In the genomic region with DNA sequence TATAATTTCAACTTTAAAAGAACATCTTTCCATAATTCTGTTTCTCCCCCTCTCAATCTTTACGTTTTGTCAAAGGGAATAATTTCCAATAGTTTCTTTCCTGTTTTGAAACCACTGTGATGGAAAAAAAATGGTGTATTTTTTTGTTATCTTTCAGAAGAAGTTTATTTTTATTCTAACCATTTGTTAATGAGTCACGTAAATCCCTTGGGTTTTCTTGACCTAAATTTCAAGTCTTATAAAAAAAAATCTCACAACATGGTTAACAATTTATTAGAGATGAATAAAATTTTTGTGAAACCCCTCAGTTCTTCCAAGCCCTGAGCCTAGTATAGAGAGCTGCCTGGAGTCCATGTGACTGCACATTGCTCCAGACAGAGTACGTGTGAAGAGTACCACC, we compare ENCODE assay signal across 19 cellular contexts.
DNase-seq lines count a peak whose midpoint lies in the region; ATAC-seq and TF ChIP-seq lines count a peak whose summit lies in the region.
"Had no signal": no experiment of that assay in that cellular context is flagged by ENCODE, and none has a peak within 500 bp of the region (broad histone marks: within the 10 kb centered on the region; RNA-seq: fewer than 3 reads in every experiment).

No MANE protein-coding gene starts in this region.

- no peaks in the 10 kb centered on the region for H4K20me1 ChIP-seq in BLaER1 treated with 17β-estradiol and CSF1 and Interleukin-3, amounts not matched to agents 10 nM and 100 nM

- no peaks in the 10 kb centered on the region for H3K27me3 ChIP-seq in BLaER1 treated with 17β-estradiol and CSF1 and Interleukin-3, amounts not matched to agents 10 nM and 100 nM
- H3K27me3 ChIP-seq in mesenchymal stem cell (ENCODE audit: control insufficient read depth in 1 of 2, insufficient read depth in 1 of 2, low read length in 2 of 2) (no peaks in the 10 kb centered on the region), trophoblast cell (ENCODE audit: insufficient read depth, low read length) (no peaks in the 10 kb centered on the region)

- peak; percentile 10 for DNase-seq in choroid plexus epithelial cell (ENCODE audit: low read depth)
- no peak for DNase-seq in mesenchymal stem cell
- no peak for DNase-seq in trophoblast cell
- DNase-seq in activated CD8-positive, alpha-beta T cell treated with anti-CD3 and anti-CD28 coated beads for 36 hours = no peak
- DNase-seq in activated gamma-delta T cell treated with Interleukin-2 at 50 U/mL for 16 hours = no peak
- DNase-seq: Caco-2; CD4-positive, alpha-beta T cell; GOT3; H7; HFFc6; IMR-90 had no signal

- H2BK12ac ChIP-seq in mesenchymal stem cell (ENCODE audit: low read length in 2 of 2) (no peak overlapping the region), trophoblast cell (ENCODE audit: low read length) (peak overlapping the region; percentile 37)

- H3K14ac ChIP-seq in mesenchymal stem cell (ENCODE audit: low read length in 2 of 2) (no peak overlapping the region), trophoblast cell (ENCODE audit: low read length) (peak overlapping the region; percentile 66)

- no peak overlapping the region for H3K18ac ChIP-seq in mesenchymal stem cell (ENCODE audit: low read depth in 1 of 2, low read length in 2 of 2)
- no peak overlapping the region for H3K18ac ChIP-seq in trophoblast cell (ENCODE audit: low read length)

- TF ChIP-seq CTCF in choroid plexus epithelial cell (conservative IDR thresholded peaks at IDR 0.05; ENCODE audit: low read depth, low read length) = no peak
- TF ChIP-seq CTCF in activated CD8-positive, alpha-beta T cell treated with anti-CD3 and anti-CD28 coated beads for 36 hours (IDR thresholded peaks at IDR 0.05) = no peak

- H4K91ac ChIP-seq in mesenchymal stem cell (ENCODE audit: low read length) (no peak overlapping the region), trophoblast cell (ENCODE audit: low read depth, low read length) (peak overlapping the region; percentile 87)

- no peak overlapping the region for H4K12ac ChIP-seq in trophoblast cell (ENCODE audit: low read depth, low read length)

- H3K4me1 ChIP-seq in BLaER1 treated with 17β-estradiol and CSF1 and Interleukin-3, amounts not matched to agents 10 nM and 100 nM = peaks cover 0 to 24% (median 12%) of the 10 kb centered on the region in 10 experiments; a peak in 13 of 20 replicates
- H3K4me1 ChIP-seq in mesenchymal stem cell (ENCODE audit: control insufficient read depth, insufficient read depth, low read depth, low read length) (no peaks in the 10 kb centered on the region), trophoblast cell (ENCODE audit: control insufficient read depth in 1 of 2, insufficient read depth in 2 of 2, low read length in 2 of 2) (peaks cover 0 to 2% of the 10 kb centered on the region in 2 experiments)
- H3K4me1 ChIP-seq: Caco-2 had no signal

- H3K4ac ChIP-seq in mesenchymal stem cell (ENCODE audit: low read depth in 1 of 2, low read length in 2 of 2) (no peak overlapping the region), trophoblast cell (ENCODE audit: low read depth, low read length) (no peak overlapping the region)

- H3K4me2 ChIP-seq in BLaER1 treated with 17β-estradiol and CSF1 and Interleukin-3, amounts not matched to agents 10 nM and 100 nM = peak overlapping the region in 7 of 11 experiments; percentile 35 to 60 (median 39); a peak in 13 of 22 replicates
- no peak overlapping the region for H3K4me2 ChIP-seq in mesenchymal stem cell (ENCODE audit: low read length, poor library complexity, severe bottlenecking)
- no peak overlapping the region for H3K4me2 ChIP-seq in trophoblast cell (ENCODE audit: low read length)

- H3K27ac Mint-ChIP-seq in activated CD8-positive, alpha-beta T cell treated with anti-CD3 and anti-CD28 coated beads for 36 hours = no peak overlapping the region
- H3K27ac Mint-ChIP-seq: CD4-positive, alpha-beta T cell; HFFc6 had no signal

- POLR2A ChIA-PET in activated CD8-positive, alpha-beta T cell treated with anti-CD3 and anti-CD28 coated beads for 36 hours (lab: Charles Lee) = no interaction called here

- H2BK120ac ChIP-seq in mesenchymal stem cell (ENCODE audit: low read depth, low read length) (no peak overlapping the region), trophoblast cell (ENCODE audit: insufficient read depth, low read length, poor library complexity) (peak overlapping the region; percentile 56)

- H3K23ac ChIP-seq in mesenchymal stem cell (ENCODE audit: low read length in 2 of 2) = no peak overlapping the region
- no peak overlapping the region for H3K23ac ChIP-seq in trophoblast cell (ENCODE audit: low read length)

- H3K79me1 ChIP-seq in mesenchymal stem cell (replicated peaks; ENCODE audit: low read length, poor library complexity, severe bottlenecking) (no peaks in the 10 kb centered on the region), trophoblast cell (ENCODE audit: low read length) (peaks cover 4% of the 10 kb centered on the region)

- H4K8ac ChIP-seq in mesenchymal stem cell (ENCODE audit: low read length) = peak overlapping the region; percentile 23
- no peak overlapping the region for H4K8ac ChIP-seq in trophoblast cell (ENCODE audit: low read depth, low read length)

- ATAC-seq in HG03039 (IDR thresholded peaks at IDR 0.05; ENCODE audit: unreplicated experiment) (no peak), HG03097 (IDR thresholded peaks at IDR 0.05; ENCODE audit: low FRiP score, unreplicated experiment) (no peak)
- ATAC-seq in activated CD8-positive, alpha-beta T cell treated with anti-CD3 and anti-CD28 coated beads for 36 hours = no peak
- ATAC-seq: HCT116, K562 had no signal

- 91% methylated on average over 1 of the region's 3 CpGs for WGBS in mesenchymal stem cell
- no CpG with 5 or more reads among the region's 3 CpGs for WGBS in trophoblast cell (ENCODE audit: extremely low coverage, insufficient coverage, insufficient read length)

- no peak overlapping the region for H3K9ac ChIP-seq in BLaER1 treated with 17β-estradiol and CSF1 and Interleukin-3, amounts not matched to agents 10 nM and 100 nM
- no peak overlapping the region for H3K9ac ChIP-seq in mesenchymal stem cell (ENCODE audit: low read length)
- no peak overlapping the region for H3K9ac ChIP-seq in trophoblast cell (ENCODE audit: low read length)

- H3K4me1 Mint-ChIP-seq in activated CD8-positive, alpha-beta T cell treated with anti-CD3 and anti-CD28 coated beads for 36 hours (ENCODE audit: low read depth) = no peaks in the 10 kb centered on the region
- H3K4me1 Mint-ChIP-seq: B cell had no signal

- H3K27ac ChIP-seq in BLaER1 treated with 17β-estradiol and CSF1 and Interleukin-3, amounts not matched to agents 10 nM and 100 nM = peak overlapping the region in 2 of 11 experiments; percentile 2 to 7; a peak in 2 of 22 replicates
- H3K27ac ChIP-seq in mesenchymal stem cell (ENCODE audit: low read length, poor library complexity, severe bottlenecking) = no peak overlapping the region
- peak overlapping the region; percentile 65 for H3K27ac ChIP-seq in trophoblast cell (ENCODE audit: low read depth, low read length)
- H3K27ac ChIP-seq: C4-2B, HL-60 had no signal

- intact Hi-C loops in activated CD8-positive, alpha-beta T cell treated with anti-CD3 and anti-CD28 coated beads for 36 hours (cut with micrococcal nuclease) = no loop called here

- H3K9me3 ChIP-seq in BLaER1 treated with 17β-estradiol and CSF1 and Interleukin-3, amounts not matched to agents 10 nM and 100 nM (replicated peaks in 1 of 11) = peaks cover 0 to 18% (median 9%) of the 10 kb centered on the region in 11 experiments; a peak in 15 of 22 replicates
- H3K9me3 ChIP-seq in mesenchymal stem cell (ENCODE audit: control insufficient read depth, low read length) = peaks cover 15% of the 10 kb centered on the region
- peaks cover 2% of the 10 kb centered on the region for H3K9me3 ChIP-seq in trophoblast cell (ENCODE audit: insufficient read depth, low read depth, low read length)

- H2BK5ac ChIP-seq in mesenchymal stem cell (ENCODE audit: low read depth, low read length, poor library complexity, severe bottlenecking) (no peak overlapping the region), trophoblast cell (ENCODE audit: low read depth, low read length, poor library complexity) (peak overlapping the region; percentile 46)

- H3K79me2 ChIP-seq in trophoblast cell (ENCODE audit: control insufficient read depth, insufficient read depth, low read length, poor library complexity) = no peaks in the 10 kb centered on the region

- H3K36me3 ChIP-seq in BLaER1 treated with 17β-estradiol and CSF1 and Interleukin-3, amounts not matched to agents 10 nM and 100 nM = no peaks in the 10 kb centered on the region
- H3K36me3 ChIP-seq in mesenchymal stem cell (ENCODE audit: control insufficient read depth in 1 of 2, insufficient read depth in 2 of 2, low read depth in 1 of 2, low read length in 2 of 2) (no peaks in the 10 kb centered on the region), trophoblast cell (ENCODE audit: control insufficient read depth in 1 of 2, insufficient read depth in 2 of 2, low read length in 2 of 2) (no peaks in the 10 kb centered on the region)

- H3K4me3 Mint-ChIP-seq in activated CD8-positive, alpha-beta T cell treated with anti-CD3 and anti-CD28 coated beads for 36 hours = no peak overlapping the region
- H3K4me3 Mint-ChIP-seq: B cell; CD4-positive, alpha-beta T cell; HFFc6 had no signal

- H3K36me3 Mint-ChIP-seq in activated CD8-positive, alpha-beta T cell treated with anti-CD3 and anti-CD28 coated beads for 36 hours (ENCODE audit: low read depth) = no peaks in the 10 kb centered on the region

- H3K4me3 ChIP-seq in BLaER1 treated with 17β-estradiol and CSF1 and Interleukin-3, amounts not matched to agents 10 nM and 100 nM = no peak overlapping the region
- H3K4me3 ChIP-seq in choroid plexus epithelial cell (ENCODE audit: low read depth, low read length) = no peak overlapping the region
- H3K4me3 ChIP-seq in mesenchymal stem cell (ENCODE audit: insufficient read depth in 1 of 2, low read depth in 1 of 2, low read length in 2 of 2) = no peak overlapping the region
- no peak overlapping the region for H3K4me3 ChIP-seq in trophoblast cell (ENCODE audit: low read depth, low read length)
- H3K4me3 ChIP-seq: K562 had no signal

- no peak overlapping the region for H2AFZ ChIP-seq in mesenchymal stem cell (ENCODE audit: low read depth, low read length)
- H2AFZ ChIP-seq in trophoblast cell (ENCODE audit: insufficient read depth, low read length, poor library complexity) = no peak overlapping the region

- H2BK15ac ChIP-seq in mesenchymal stem cell (ENCODE audit: low read depth, poor library complexity, severe bottlenecking) = no peak overlapping the region

- H2AK5ac ChIP-seq in mesenchymal stem cell (ENCODE audit: low read length, severe bottlenecking) (no peak overlapping the region), trophoblast cell (ENCODE audit: low read length) (no peak overlapping the region)

- CTCF ChIA-PET in activated CD8-positive, alpha-beta T cell treated with anti-CD3 and anti-CD28 coated beads for 36 hours (lab: Charles Lee) = no interaction called here

- peaks cover 22% of the 10 kb centered on the region for H3K27me3 Mint-ChIP-seq in activated CD8-positive, alpha-beta T cell treated with anti-CD3 and anti-CD28 coated beads for 36 hours

- H3K9me3 Mint-ChIP-seq in activated CD8-positive, alpha-beta T cell treated with anti-CD3 and anti-CD28 coated beads for 36 hours = no peaks in the 10 kb centered on the region
- H3K9me3 Mint-ChIP-seq: HFFc6 had no signal

Comparison
In these comparisons a context has a peak if more than half of its experiments do, and no peak if none do; other contexts are left out.
1. H3K4me2 ChIP-seq: peak in BLaER1 treated with 17β-estradiol and CSF1 and Interleukin-3, amounts not matched to agents 10 nM and 100 nM (7 of 11); none in mesenchymal stem cell (single experiment) and trophoblast cell (single experiment).